Comparison of ENCODE assay signal across 8 cellular contexts in genomic region chr13:98853791-98854191, GRCh38.
DNase-seq lines count a peak whose midpoint lies in the region; ATAC-seq and TF ChIP-seq lines count a peak whose summit lies in the region.
"Had no signal": no experiment of that assay in that cellular context is flagged by ENCODE, and none has a peak within 500 bp of the region (broad histone marks: within the 10 kb centered on the region; RNA-seq: fewer than 3 reads in every experiment).

No MANE protein-coding gene starts in this region.

- H3K4me3 ChIP-seq in skeletal muscle satellite cell (ENCODE audit: low read length) (no peak overlapping the region), endodermal cell (ENCODE audit: low read length) (no peak overlapping the region)
- H3K4me3 ChIP-seq: lung had no signal

- no peak overlapping the region for H3K27ac ChIP-seq in endodermal cell (ENCODE audit: low read depth, low read length)

- no peaks in the 10 kb centered on the region for H3K27me3 ChIP-seq in skeletal muscle satellite cell (ENCODE audit: control insufficient read depth, insufficient read depth, low read length)
- H3K27me3 ChIP-seq in endodermal cell (ENCODE audit: control insufficient read depth, insufficient read depth, low read length, poor library complexity, severe bottlenecking), result no peaks in the 10 kb centered on the region

- H3K27ac Mint-ChIP-seq in endodermal cell, result no peak overlapping the region

- TF ChIP-seq CTCF in endodermal cell (conservative IDR thresholded peaks at IDR 0.05), result no peak

- peak; percentile 85 for DNase-seq in activated CD8-positive, alpha-beta memory T cell treated with anti-CD3 and anti-CD28 coated beads, Interleukin-2, amount 50 U/mL, for 48 hours
- no peak for DNase-seq in endodermal cell
- no peak for DNase-seq in HUDEP-2 (lab: John Stamatoyannopoulos, UW; ENCODE audit: unreplicated experiment in 76 of 76)
- DNase-seq in mesenteric fat pad (ENCODE audit: low spot score), result no peak

- H3K36me3 ChIP-seq in skeletal muscle satellite cell (ENCODE audit: insufficient read depth, low read length), result no peaks in the 10 kb centered on the region
- no peaks in the 10 kb centered on the region for H3K36me3 ChIP-seq in endodermal cell (ENCODE audit: control insufficient read depth, insufficient read depth, low read length)

- H3K36me3 Mint-ChIP-seq in endodermal cell (ENCODE audit: low read depth), result peaks cover 5% of the 10 kb centered on the region

- no peaks in the 10 kb centered on the region for H3K9me3 ChIP-seq in skeletal muscle satellite cell (replicated peaks; ENCODE audit: low read length)
- no peaks in the 10 kb centered on the region for H3K9me3 ChIP-seq in endodermal cell (ENCODE audit: control insufficient read depth, low read length)

- H3K4me1 ChIP-seq in skeletal muscle satellite cell (ENCODE audit: control insufficient read depth, insufficient read depth, low read length), result peaks cover 24% of the 10 kb centered on the region
- H3K4me1 ChIP-seq in endodermal cell (ENCODE audit: control insufficient read depth, insufficient read depth, low read length), result no peaks in the 10 kb centered on the region

- no peaks in the 10 kb centered on the region for H3K27me3 Mint-ChIP-seq in endodermal cell (ENCODE audit: insufficient read depth)

- no peaks in the 10 kb centered on the region for H3K9me3 Mint-ChIP-seq in endodermal cell

- H3K9ac ChIP-seq in skeletal muscle satellite cell (ENCODE audit: low read depth, low read length), result no peak overlapping the region
- no peak overlapping the region for H3K9ac ChIP-seq in endodermal cell (ENCODE audit: extremely low read depth, low read length, poor library complexity, severe bottlenecking)

- no peaks in the 10 kb centered on the region for H3K4me1 Mint-ChIP-seq in endodermal cell

- peak overlapping the region; percentile 52 for H3K4me2 ChIP-seq in skeletal muscle satellite cell (ENCODE audit: low read length)

- ATAC-seq in GM19324 (IDR thresholded peaks at IDR 0.05; ENCODE audit: low FRiP score, unreplicated experiment) (peak; percentile 99), HG02970 (IDR thresholded peaks at IDR 0.05; ENCODE audit: low FRiP score, unreplicated experiment) (peak; percentile 90)

- WGBS in endodermal cell (ENCODE audit: insufficient coverage in 1 of 2, insufficient read length in 1 of 2), 2 experiments, result 89 to 100% methylated on average over 4 to 6 of the region's 6 CpGs

- no peak overlapping the region for H3K4me3 Mint-ChIP-seq in endodermal cell
